1 cellular context compared by ENCODE assay signal in genomic region chr4:10079256-10079655, GRCh38.
TF ChIP-seq lines count a peak whose summit lies in the region.

No MANE protein-coding gene starts in this region.

TF ChIP-seq in SK-N-SH treated with all-trans-retinoic acid at 6 μM for 48 hours, 23 proteins besides CTCF, POLR2A, EP300 and RAD21 (continued from another document):
- TF ChIP-seq, protein P1, sequence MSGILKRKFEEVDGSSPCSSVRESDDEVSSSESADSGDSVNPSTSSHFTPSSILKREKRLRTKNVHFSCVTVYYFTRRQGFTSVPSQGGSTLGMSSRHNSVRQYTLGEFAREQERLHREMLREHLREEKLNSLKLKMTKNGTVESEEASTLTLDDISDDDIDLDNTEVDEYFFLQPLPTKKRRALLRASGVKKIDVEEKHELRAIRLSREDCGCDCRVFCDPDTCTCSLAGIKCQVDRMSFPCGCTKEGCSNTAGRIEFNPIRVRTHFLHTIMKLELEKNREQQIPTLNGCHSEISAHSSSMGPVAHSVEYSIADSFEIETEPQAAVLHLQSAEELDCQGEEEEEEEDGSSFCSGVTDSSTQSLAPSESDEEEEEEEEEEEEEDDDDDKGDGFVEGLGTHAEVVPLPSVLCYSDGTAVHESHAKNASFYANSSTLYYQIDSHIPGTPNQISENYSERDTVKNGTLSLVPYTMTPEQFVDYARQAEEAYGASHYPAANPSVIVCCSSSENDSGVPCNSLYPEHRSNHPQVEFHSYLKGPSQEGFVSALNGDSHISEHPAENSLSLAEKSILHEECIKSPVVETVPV (CRISPR knock-in tag; IDR thresholded peaks at IDR 0.05): no peak
- TF ChIP-seq ZNF70 (CRISPR knock-in tag; IDR thresholded peaks at IDR 0.05): no peak
- no peak for TF ChIP-seq PPARA (CRISPR knock-in tag; IDR thresholded peaks at IDR 0.05; ENCODE audit: borderline replicate concordance)
